Comparison of ENCODE assay signal across 17 cellular contexts in genomic region chr9:79477241-79477830, GRCh38.
DNase-seq lines count a peak whose midpoint lies in the region; ATAC-seq and TF ChIP-seq lines count a peak whose summit lies in the region.
"Had no signal": no experiment of that assay in that cellular context is flagged by ENCODE, and none has a peak within 500 bp of the region (broad histone marks: within the 10 kb centered on the region; RNA-seq: fewer than 3 reads in every experiment).

No MANE protein-coding gene starts in this region.

- no peaks in the 10 kb centered on the region for H3K27me3 Mint-ChIP-seq in activated T-cell treated with anti-CD3 and anti-CD28 coated beads, Interleukin-2, amount 50 U/mL, for 24 hours
- H3K27me3 Mint-ChIP-seq: B cell had no signal

- no peaks in the 10 kb centered on the region for H3F3A ChIP-seq in smooth muscle cell (ENCODE audit: low read depth)

- WGBS in smooth muscle cell (ENCODE audit: low lambda C conversion rate) = 94% methylated on average over 3 of the region's 3 CpGs

- H3K4me2 ChIP-seq in smooth muscle cell = no peak overlapping the region

- no peak overlapping the region for H2AFZ ChIP-seq in smooth muscle cell (ENCODE audit: low read depth)

- ATAC-seq in foreskin keratinocyte (no peak), HG03378 (IDR thresholded peaks at IDR 0.05; ENCODE audit: unreplicated experiment) (no peak)
- ATAC-seq: K562 had no signal

- no peaks in the 10 kb centered on the region for H3K79me2 ChIP-seq in smooth muscle cell (ENCODE audit: low read depth)

- no peaks in the 10 kb centered on the region for H3K36me3 ChIP-seq in smooth muscle cell (ENCODE audit: low read depth)

- no peak overlapping the region for H3K9ac ChIP-seq in smooth muscle cell (ENCODE audit: low read depth)

- H3K4me1 ChIP-seq in foreskin keratinocyte (peaks cover 10% of the 10 kb centered on the region), smooth muscle cell (ENCODE audit: low read depth) (peaks cover 28% of the 10 kb centered on the region)

- intact Hi-C loops in posterior vena cava (cut with DNase I) = no loop called here

- H4K20me1 ChIP-seq in smooth muscle cell (ENCODE audit: low read depth) = no peaks in the 10 kb centered on the region

- H3K27me3 ChIP-seq in foreskin keratinocyte = no peaks in the 10 kb centered on the region
- no peaks in the 10 kb centered on the region for H3K27me3 ChIP-seq in smooth muscle cell (ENCODE audit: low read depth)

- peaks cover 16% of the 10 kb centered on the region for H3K4me1 Mint-ChIP-seq in activated T-cell treated with anti-CD3 and anti-CD28 coated beads, Interleukin-2, amount 50 U/mL, for 24 hours (ENCODE audit: low read depth)
- H3K4me1 Mint-ChIP-seq: B cell had no signal

- peak; percentile 6 for DNase-seq in GM03348 (ENCODE audit: low spot score)
- DNase-seq in astrocyte of the hippocampus (ENCODE audit: low read depth, low spot score) = peak; percentile 32
- no peak for DNase-seq in foreskin keratinocyte
- no peak for DNase-seq in smooth muscle cell (lab: John Stamatoyannopoulos, UW; ENCODE audit: unreplicated experiment)
- DNase-seq in posterior vena cava (ENCODE audit: low spot score) = no peak
- no peak for DNase-seq in activated T-cell treated with anti-CD3 and anti-CD28 coated beads, Interleukin-2, amount 50 U/mL, for 24 hours
- DNase-seq: DMS 273 treated with DMSO at 0.1 percent for 48 hours, GDM1, H9, NCI-H1105, NCI-H2081 treated with DMSO at 0.1 percent for 48 hours, NCI-H510A, NCI-H774, SHP77 had no signal

- no peaks in the 10 kb centered on the region for H3K9me3 ChIP-seq in smooth muscle cell (replicated peaks; ENCODE audit: low read depth)

- no peaks in the 10 kb centered on the region for H3K9me3 Mint-ChIP-seq in activated T-cell treated with anti-CD3 and anti-CD28 coated beads, Interleukin-2, amount 50 U/mL, for 24 hours

- H3K4me3 Mint-ChIP-seq in activated T-cell treated with anti-CD3 and anti-CD28 coated beads, Interleukin-2, amount 50 U/mL, for 24 hours = no peak overlapping the region
- H3K4me3 Mint-ChIP-seq: B cell, H9 had no signal

- H3K27ac Mint-ChIP-seq in activated T-cell treated with anti-CD3 and anti-CD28 coated beads, Interleukin-2, amount 50 U/mL, for 24 hours = no peak overlapping the region
- H3K27ac Mint-ChIP-seq: B cell, H9 had no signal

- H3K27ac ChIP-seq in foreskin keratinocyte (peak overlapping the region; percentile 55), smooth muscle cell (ENCODE audit: low read depth) (peak overlapping the region; percentile 32)

- TF ChIP-seq CTCF in foreskin keratinocyte (conservative IDR thresholded peaks at IDR 0.05) (no peak), smooth muscle cell (IDR thresholded peaks at IDR 0.05; ENCODE audit: borderline replicate concordance, insufficient read depth, poor library complexity, severe bottlenecking) (no peak)

- no peaks in the 10 kb centered on the region for H3K36me3 Mint-ChIP-seq in activated T-cell treated with anti-CD3 and anti-CD28 coated beads, Interleukin-2, amount 50 U/mL, for 24 hours (ENCODE audit: low read depth)

- H3K4me3 ChIP-seq in smooth muscle cell = no peak overlapping the region
- H3K4me3 ChIP-seq: K562 had no signal

Comparison
In these comparisons a context has a peak if more than half of its experiments do, and no peak if none do; other contexts are left out.
1. DNase-seq: peak in GM03348 (single experiment) and astrocyte of the hippocampus (single experiment); none in foreskin keratinocyte (0 of 2), smooth muscle cell (single experiment), posterior vena cava (single experiment) and activated T-cell treated with anti-CD3 and anti-CD28 coated beads, Interleukin-2, amount 50 U/mL, for 24 hours (single experiment).